ENCODE assay signal across 26 cellular contexts in the genomic region with DNA sequence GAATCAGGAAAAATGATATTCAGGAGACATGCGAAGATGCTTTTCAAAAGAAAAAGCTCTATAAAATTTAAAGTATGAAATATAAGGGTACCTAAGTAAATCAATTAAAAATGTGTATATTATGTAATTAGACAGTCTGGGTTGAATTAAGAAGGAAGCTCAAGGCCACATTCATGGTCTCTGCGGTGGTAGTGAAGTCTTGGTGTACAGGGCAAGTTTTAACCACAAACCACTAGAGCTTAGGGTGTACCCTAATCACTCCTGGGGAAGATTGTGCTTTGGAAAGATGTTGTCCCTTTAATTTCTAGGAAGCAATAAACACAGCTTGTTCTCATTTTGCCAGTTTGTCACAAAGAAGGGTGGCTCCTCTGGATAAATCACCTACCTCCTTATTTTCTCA.
"Had no signal": no experiment of that assay in that cellular context is flagged by ENCODE, and none has a peak within 500 bp of the region (broad histone marks: within the 10 kb centered on the region; RNA-seq: fewer than 3 reads in every experiment).

No MANE protein-coding gene starts in this region.

- H3K27ac ChIP-seq: adrenal gland, brain microvascular endothelial cell, PC-9 had no signal

- DNase-seq: activated CD4-positive, alpha-beta T cell treated with anti-CD3 and anti-CD28 coated beads for 36 hours; activated CD4-positive, alpha-beta T cell treated with anti-CD3 and anti-CD28 coated beads, Interleukin-2, amount 10 ng/mL, durations not matched to agents 7 days and 5 days; activated CD4-positive, alpha-beta T cell treated with anti-CD3 and anti-CD28 coated beads, Interleukin-2, amount 50 U/mL, for 48 hours; activated CD8-positive, alpha-beta T cell treated with anti-CD3 and anti-CD28 coated beads, Interleukin-2, amount 10 ng/mL, durations not matched to agents 7 days and 5 days; activated gamma-delta T cell treated with Interleukin-2 at 50 U/mL for 16 hours; activated naive CD4-positive, alpha-beta T cell treated with anti-CD3 and anti-CD28 coated beads for 36 hours; activated T-cell treated with anti-CD3 and anti-CD28 coated beads, Interleukin-2, amount 50 U/mL, for 24 hours; adrenal gland; aorta; brain microvascular endothelial cell; central memory CD4-positive, alpha-beta T cell; Kasumi-1; KG1; MM.1S; NCI-H1092; NCI-H1417; NCI-H146; NCI-H187; NCI-H345; NCI-H524 treated with DMSO at 0.1 percent for 48 hours; NK-92 treated with Interleukin-12 subunit alpha and Interleukin-12 subunit beta, amount 100 ng/mL, for 24 hours; PC-9; Right ventricle myocardium superior had no signal

- ATAC-seq: activated CD4-positive, alpha-beta T cell treated with anti-CD3 and anti-CD28 coated beads for 36 hours; activated CD4-positive, CD25-positive, alpha-beta regulatory T cell treated with anti-CD3 and anti-CD28 coated beads, Interleukin-2, amount 50 U/mL, for 24 hours; activated CD8-positive, alpha-beta T cell treated with anti-CD3 and anti-CD28 coated beads, Interleukin-2, amount 10 ng/mL, durations not matched to agents 7 days and 5 days; activated naive CD4-positive, alpha-beta T cell treated with anti-CD3 and anti-CD28 coated beads, Interleukin-2, amount 50 U/mL, for 72 hours; WTC11 had no signal

- H3K4me3 ChIP-seq: adrenal gland, PC-9 had no signal

- H3K4me1 ChIP-seq: adrenal gland had no signal

- H3K36me3 ChIP-seq: adrenal gland, brain microvascular endothelial cell had no signal

- H3K27me3 ChIP-seq: adrenal gland, brain microvascular endothelial cell had no signal

- H3K9me3 ChIP-seq: adrenal gland had no signal
